Comparison of ENCODE assay signal across 14 cellular contexts in genomic region chr9:110123364-110124095, GRCh38.
DNase-seq lines count a peak whose midpoint lies in the region; ATAC-seq and TF ChIP-seq lines count a peak whose summit lies in the region.
"Had no signal": no experiment of that assay in that cellular context is flagged by ENCODE, and none has a peak within 500 bp of the region (broad histone marks: within the 10 kb centered on the region; RNA-seq: fewer than 3 reads in every experiment).

No MANE protein-coding gene starts in this region.

- H2AFZ ChIP-seq in SU-DHL-6 (ENCODE audit: low read depth, low read length, severe bottlenecking) = no peak overlapping the region

- no peaks in the 10 kb centered on the region for H3K9me3 ChIP-seq in SU-DHL-6 (ENCODE audit: insufficient read depth, low read length)
- H3K9me3 ChIP-seq: esophagus squamous epithelium had no signal

- H3F3A ChIP-seq in SU-DHL-6 (ENCODE audit: insufficient read depth) = peaks cover 56% of the 10 kb centered on the region

- no peaks in the 10 kb centered on the region for H3K27me3 ChIP-seq in SU-DHL-6 (ENCODE audit: low read length)
- H3K27me3 ChIP-seq: esophagus squamous epithelium had no signal

- H3K27ac Mint-ChIP-seq in stimulated activated memory B cell treated with anti-CD40 and anti-IgM and Interleukin-4, amounts not matched to agents 10 μg/mL and 1 μg/mL and 100 μg/mL, for 72 hours = peak overlapping the region; percentile 82
- H3K27ac Mint-ChIP-seq: activated CD8-positive, alpha-beta memory T cell treated with anti-CD3 and anti-CD28 coated beads, Interleukin-2, amount 10 ng/mL, durations not matched to agents 7 days and 5 days had no signal

- H3K27ac ChIP-seq in SU-DHL-6 (ENCODE audit: low read depth, low read length) = peak overlapping the region; percentile 92

- no peaks in the 10 kb centered on the region for H3K9me3 Mint-ChIP-seq in stimulated activated memory B cell treated with anti-CD40 and anti-IgM and Interleukin-4, amounts not matched to agents 10 μg/mL and 1 μg/mL and 100 μg/mL, for 72 hours
- H3K9me3 Mint-ChIP-seq: T-helper 1 cell treated with Interleukin-12 subunit alpha and Interleukin-12 subunit beta and Interleukin-4 antibody, amounts not matched to agents 30 μg/mL and 1 μg/mL, for 36 hours had no signal

- H3K9ac ChIP-seq in SU-DHL-6 (ENCODE audit: low read length) = 0 out of 2 replicates have a peak overlapping the region, but pooled peaks have one; percentile 44

- H3K79me2 ChIP-seq in SU-DHL-6 (ENCODE audit: insufficient read depth, low read length) = peaks cover 99% of the 10 kb centered on the region

- TF ChIP-seq CTCF in SU-DHL-6 (IDR thresholded peaks at IDR 0.05; ENCODE audit: insufficient read depth, low read length, poor library complexity, severe bottlenecking) (no peak), foreskin fibroblast (IDR thresholded peaks at IDR 0.05; ENCODE audit: low read depth, low read length) (no peak)

- no peaks in the 10 kb centered on the region for H3K9me2 ChIP-seq in SU-DHL-6 (replicated peaks; ENCODE audit: insufficient read depth, low read length)

- H3K36me3 ChIP-seq in SU-DHL-6 (ENCODE audit: low read length) = peaks cover 4% of the 10 kb centered on the region; the same call in 1 of the 2 replicates
- H3K36me3 ChIP-seq: esophagus squamous epithelium had no signal

- H3K4me3 Mint-ChIP-seq in stimulated activated memory B cell treated with anti-CD40 and anti-IgM and Interleukin-4, amounts not matched to agents 10 μg/mL and 1 μg/mL and 100 μg/mL, for 72 hours = peak overlapping the region; percentile 35
- H3K4me3 Mint-ChIP-seq: activated CD8-positive, alpha-beta memory T cell treated with anti-CD3 and anti-CD28 coated beads, Interleukin-2, amount 10 ng/mL, durations not matched to agents 7 days and 5 days; T-helper 1 cell treated with Interleukin-12 subunit alpha and Interleukin-12 subunit beta and Interleukin-4 antibody, amounts not matched to agents 30 μg/mL and 1 μg/mL, for 36 hours had no signal

- H3K4me3 ChIP-seq in SU-DHL-6 (ENCODE audit: insufficient read depth, low read length, poor library complexity, severe bottlenecking) (no peak overlapping the region), foreskin fibroblast (ENCODE audit: low read depth in 1 of 2, low read length in 2 of 2) (no peak overlapping the region)
- H3K4me3 ChIP-seq: esophagus squamous epithelium had no signal

- H4K20me1 ChIP-seq in SU-DHL-6 (ENCODE audit: low read depth, low read length) = peaks cover 10% of the 10 kb centered on the region; the same call in 1 of the 2 replicates

- no peak for ATAC-seq in stimulated activated memory B cell treated with anti-CD40 and anti-IgM and Interleukin-4, amounts not matched to agents 10 μg/mL and 1 μg/mL and 100 μg/mL, for 72 hours
- no peak for ATAC-seq in GM21360 (IDR thresholded peaks at IDR 0.05; ENCODE audit: unreplicated experiment)
- ATAC-seq in HG02973 (IDR thresholded peaks at IDR 0.05; ENCODE audit: unreplicated experiment) = no peak
- ATAC-seq in HG03045 (IDR thresholded peaks at IDR 0.05; ENCODE audit: unreplicated experiment) = no peak
- ATAC-seq: activated CD8-positive, alpha-beta memory T cell treated with anti-CD3 and anti-CD28 coated beads, Interleukin-2, amount 10 ng/mL, durations not matched to agents 7 days and 5 days; left lobe of liver had no signal

- H3K4me2 ChIP-seq in SU-DHL-6 (ENCODE audit: low read depth, low read length, poor library complexity, severe bottlenecking) = peak overlapping the region; percentile 70

- peaks cover 96% of the 10 kb centered on the region for H3K4me1 Mint-ChIP-seq in stimulated activated memory B cell treated with anti-CD40 and anti-IgM and Interleukin-4, amounts not matched to agents 10 μg/mL and 1 μg/mL and 100 μg/mL, for 72 hours

- H3K27me3 Mint-ChIP-seq in stimulated activated memory B cell treated with anti-CD40 and anti-IgM and Interleukin-4, amounts not matched to agents 10 μg/mL and 1 μg/mL and 100 μg/mL, for 72 hours = no peaks in the 10 kb centered on the region

- DNase-seq in ELR (ENCODE audit: low read depth) = peak; percentile 84
- DNase-seq in foreskin fibroblast = peak; percentile 50 to 74
- DNase-seq: activated CD8-positive, alpha-beta memory T cell treated with anti-CD3 and anti-CD28 coated beads, Interleukin-2, amount 10 ng/mL, durations not matched to agents 7 days and 5 days; aorta; esophagus squamous epithelium; GDM1; NCI-H69 had no signal

- H3K36me3 Mint-ChIP-seq in stimulated activated memory B cell treated with anti-CD40 and anti-IgM and Interleukin-4, amounts not matched to agents 10 μg/mL and 1 μg/mL and 100 μg/mL, for 72 hours = peaks cover 70% of the 10 kb centered on the region
- H3K36me3 Mint-ChIP-seq: activated CD8-positive, alpha-beta memory T cell treated with anti-CD3 and anti-CD28 coated beads, Interleukin-2, amount 10 ng/mL, durations not matched to agents 7 days and 5 days had no signal
